Comparison of ENCODE assay signal across 15 cellular contexts in genomic region chrX:122113376-122113775, GRCh38.
"Had no signal": no experiment of that assay in that cellular context is flagged by ENCODE, and none has a peak within 500 bp of the region (broad histone marks: within the 10 kb centered on the region; RNA-seq: fewer than 3 reads in every experiment).

No MANE protein-coding gene starts in this region.

- H3K27ac ChIP-seq: epithelial cell of prostate, pancreas had no signal

- H3K27me3 ChIP-seq: pancreas had no signal

- H3K9me3 ChIP-seq: pancreas had no signal

- H3K4me1 ChIP-seq: pancreas had no signal

- H3K4me3 ChIP-seq: pancreas had no signal

- DNase-seq: activated CD4-positive, alpha-beta memory T cell treated with anti-CD3 and anti-CD28 coated beads, Interleukin-2, amount 10 ng/mL, durations not matched to agents 7 days and 5 days; activated CD4-positive, alpha-beta T cell treated with anti-CD3 and anti-CD28 coated beads for 36 hours; activated naive CD4-positive, alpha-beta T cell treated with anti-CD3 and anti-CD28 coated beads, Interleukin-2, amount 50 U/mL, for 16 hours; activated T-cell treated with anti-CD3 and anti-CD28 coated beads, Interleukin-2, amount 50 U/mL, for 24 hours; effector memory CD4-positive, alpha-beta T cell; foreskin melanocyte; head of caudate nucleus; islet precursor cell; naive thymus-derived CD4-positive, alpha-beta T cell; pancreas; stimulated activated naive CD8-positive, alpha-beta T cell treated with anti-CD3 and anti-CD28 coated beads, Interleukin-15, Interleukin-2, amounts not matched to agents 100 U/mL and 50 U/mL, for 24 hours; trophoblast cell had no signal

- H3K36me3 ChIP-seq: pancreas had no signal

- ATAC-seq: activated CD4-positive, alpha-beta T cell treated with anti-CD3 and anti-CD28 coated beads for 36 hours; left lobe of liver; naive thymus-derived CD4-positive, alpha-beta T cell; pancreas; sciatic nerve; stimulated activated naive CD8-positive, alpha-beta T cell treated with anti-CD3 and anti-CD28 coated beads, Interleukin-15, Interleukin-2, amounts not matched to agents 100 U/mL and 50 U/mL, for 24 hours had no signal
